In genomic region chr10:72812798-72813430, GRCh38 we compare ENCODE assay signal across 14 cellular contexts.
DNase-seq lines count a peak whose midpoint lies in the region; ATAC-seq and TF ChIP-seq lines count a peak whose summit lies in the region.
"Had no signal": no experiment of that assay in that cellular context is flagged by ENCODE, and none has a peak within 500 bp of the region (broad histone marks: within the 10 kb centered on the region; RNA-seq: fewer than 3 reads in every experiment).

No MANE protein-coding gene starts in this region.

- H3K36me3 Mint-ChIP-seq in activated CD4-positive, alpha-beta T cell treated with anti-CD3 and anti-CD28 coated beads, Interleukin-2, amount 10 ng/mL, durations not matched to agents 24 days and 14 days (ENCODE audit: low read depth), result no peaks in the 10 kb centered on the region

- dilution Hi-C loops in IMR-90 (cut with HindIII; ENCODE audit: low sequenced_read_pairs, unreplicated experiment), result no loop called here

- H2AK5ac ChIP-seq in IMR-90 (ENCODE audit: low read depth, low read length), result peak overlapping the region; percentile 10; the same call in 1 of the 2 replicates

- peak overlapping the region; percentile 71 for H2BK5ac ChIP-seq in IMR-90 (ENCODE audit: low read depth, low read length, poor library complexity, severe bottlenecking)

- H3K27ac ChIP-seq in IMR-90 (ENCODE audit: insufficient read depth, low read length) (no peak overlapping the region), brain microvascular endothelial cell (peak overlapping the region; percentile 25)
- H3K27ac ChIP-seq: BLaER1 treated with 17β-estradiol and CSF1 and Interleukin-3, amounts not matched to agents 10 nM and 100 nM; upper lobe of left lung had no signal

- peaks cover 4% of the 10 kb centered on the region for H3K9me3 Mint-ChIP-seq in activated CD4-positive, alpha-beta T cell treated with anti-CD3 and anti-CD28 coated beads, Interleukin-2, amount 10 ng/mL, durations not matched to agents 24 days and 14 days

- no TSS peak for BruUV-seq in IMR-90 (replicated peaks; lab: Mats Ljungman, UMichigan)

- no peaks in the 10 kb centered on the region for H3K27me3 ChIP-seq in IMR-90 (ENCODE audit: control insufficient read depth, insufficient read depth, low read length)
- no peaks in the 10 kb centered on the region for H3K27me3 ChIP-seq in brain microvascular endothelial cell (replicated peaks)
- H3K27me3 ChIP-seq: BLaER1 treated with 17β-estradiol and CSF1 and Interleukin-3, amounts not matched to agents 10 nM and 100 nM; upper lobe of left lung had no signal

- H4K8ac ChIP-seq in IMR-90 (ENCODE audit: low read depth in 2 of 2, low read length in 2 of 2), result no peak overlapping the region

- peak overlapping the region; percentile 39; the same call in 1 of the 2 replicates for H3K4ac ChIP-seq in IMR-90 (ENCODE audit: low read depth, low read length)

- H2AK9ac ChIP-seq in IMR-90 (replicated peaks; ENCODE audit: low read depth, low read length, poor library complexity), result no peak overlapping the region

- 0 out of 2 replicates have a peak, but pooled peaks cover 3% of the 10 kb centered on the region for H3K9me1 ChIP-seq in IMR-90 (ENCODE audit: insufficient read depth, low read length)

- H3K4me1 ChIP-seq in IMR-90 (ENCODE audit: control insufficient read depth, insufficient read depth, low read length), result peaks cover 2% of the 10 kb centered on the region; the same call in 1 of the 2 replicates

- ATAC-seq in IMR-90 (ENCODE audit: low read depth), result peak; percentile 87
- no peak for ATAC-seq in activated CD4-positive, CD25-positive, alpha-beta regulatory T cell treated with anti-CD3 and anti-CD28 coated beads, Interleukin-2, amount 50 U/mL, for 24 hours
- ATAC-seq: HepG2, sciatic nerve had no signal

- H3K9ac ChIP-seq in IMR-90 (ENCODE audit: low read depth, low read length), result no peak overlapping the region
- H3K9ac ChIP-seq: BLaER1 treated with 17β-estradiol and CSF1 and Interleukin-3, amounts not matched to agents 10 nM and 100 nM had no signal

- peak overlapping the region; percentile 64; the same call in 1 of the 2 replicates for H2BK20ac ChIP-seq in IMR-90 (ENCODE audit: low read depth, low read length)

- no CpG with 5 or more reads among the region's 4 CpGs for WGBS in IMR-90 (ENCODE audit: extremely low coverage in 2 of 2, insufficient read length in 1 of 2), 2 experiments

- no peak overlapping the region for H4K5ac ChIP-seq in IMR-90 (ENCODE audit: low read depth, low read length)

- H3K9me3 ChIP-seq in IMR-90 (ENCODE audit: control insufficient read depth, insufficient read depth, low read length), result no peaks in the 10 kb centered on the region
- H3K9me3 ChIP-seq: upper lobe of left lung had no signal

- no peak for TF ChIP-seq CTCF in IMR-90 (conservative IDR thresholded peaks at IDR 0.05; ENCODE audit: low read depth, low read length)
- no peak for TF ChIP-seq CTCF in brain microvascular endothelial cell (IDR thresholded peaks at IDR 0.05; ENCODE audit: low read depth, low read length, missing control alignments)

- no peaks in the 10 kb centered on the region for H3K4me1 Mint-ChIP-seq in activated CD4-positive, alpha-beta T cell treated with anti-CD3 and anti-CD28 coated beads, Interleukin-2, amount 10 ng/mL, durations not matched to agents 24 days and 14 days

- POLR2A ChIA-PET in IMR-90 (lab: Charles Lee; ENCODE audit: unreplicated experiment), result interaction anchor here (0.6 to 1.0 kb wide), 3 partner anchors 29 to 125 kb away, joined by 3 to 6 read pairs (median 5); no protein-coding TSS in a partner anchor

- peak overlapping the region; percentile 73 for H3K4me2 ChIP-seq in IMR-90 (ENCODE audit: low read depth, low read length)

- H4K91ac ChIP-seq in IMR-90 (ENCODE audit: insufficient read depth, low read depth, low read length), result no peak overlapping the region

- no peak for TF ChIP-seq POLR2A in IMR-90 (IDR thresholded peaks at IDR 0.05; ENCODE audit: low read depth, low read length)

- no peak for TF ChIP-seq RAD21 in IMR-90 (IDR thresholded peaks at IDR 0.05; ENCODE audit: low read length)

- H3K27ac Mint-ChIP-seq in activated CD4-positive, alpha-beta T cell treated with anti-CD3 and anti-CD28 coated beads, Interleukin-2, amount 10 ng/mL, durations not matched to agents 24 days and 14 days, result no peak overlapping the region
- H3K27ac Mint-ChIP-seq: activated naive CD8-positive, alpha-beta T cell had no signal

- no peak overlapping the region for H3K23ac ChIP-seq in IMR-90 (ENCODE audit: low read depth, low read length)

- peaks cover 21 to 37% of the 10 kb centered on the region in 2 experiments; a peak in 3 of 4 replicates for H3K79me1 ChIP-seq in IMR-90 (ENCODE audit: low read depth in 1 of 2, low read length in 2 of 2)

- H2BK15ac ChIP-seq in IMR-90 (ENCODE audit: low read depth, low read length), result no peak overlapping the region; the same call in 2 of the 3 replicates

- peaks cover 1% of the 10 kb centered on the region for H3K27me3 Mint-ChIP-seq in activated CD4-positive, alpha-beta T cell treated with anti-CD3 and anti-CD28 coated beads, Interleukin-2, amount 10 ng/mL, durations not matched to agents 24 days and 14 days
- H3K27me3 Mint-ChIP-seq: activated naive CD8-positive, alpha-beta T cell had no signal

- H2AFZ ChIP-seq in IMR-90 (replicated peaks; ENCODE audit: low read length, poor library complexity), result no peak overlapping the region

- H3K4me3 Mint-ChIP-seq in activated CD4-positive, alpha-beta T cell treated with anti-CD3 and anti-CD28 coated beads, Interleukin-2, amount 10 ng/mL, durations not matched to agents 24 days and 14 days, result no peak overlapping the region
- H3K4me3 Mint-ChIP-seq: activated naive CD8-positive, alpha-beta T cell had no signal

- intact Hi-C loops in IMR-90 (cut with micrococcal nuclease), result no loop called here
- intact Hi-C loops in posterior vena cava (cut with DNase I), result no loop called here
- intact Hi-C loops in activated CD4-positive, alpha-beta T cell treated with anti-CD3 and anti-CD28 coated beads, Interleukin-2, amount 10 ng/mL, durations not matched to agents 24 days and 14 days (cut with micrococcal nuclease), result no loop called here

- H3K18ac ChIP-seq in IMR-90 (ENCODE audit: low read depth, low read length), result peak overlapping the region; percentile 11; the same call in 1 of the 2 replicates

- H3K4me3 ChIP-seq in IMR-90 (ENCODE audit: insufficient read depth, low read depth, low read length) (no peak overlapping the region), brain microvascular endothelial cell (ENCODE audit: low read depth, low read length) (no peak overlapping the region)
- H3K4me3 ChIP-seq: BLaER1 treated with 17β-estradiol and CSF1 and Interleukin-3, amounts not matched to agents 10 nM and 100 nM; upper lobe of left lung had no signal

- 0 out of 2 replicates have a peak overlapping the region, but pooled peaks have one; percentile 6 for H2BK120ac ChIP-seq in IMR-90 (ENCODE audit: low read depth, low read length)

- in situ Hi-C loops in IMR-90 (cut with MboI; ENCODE audit: low sequenced_read_pairs), result no loop called here
- in situ Hi-C loops in brain microvascular endothelial cell (cut with HindIII; ENCODE audit: low pct_ligation_motif_present, low sequenced_read_pairs), result no loop called here

- CTCF ChIA-PET in IMR-90 (lab: Yijun Ruan, JAX), result interaction anchor here (0.5 to 0.6 kb wide), 2 partner anchors 278 to 312 kb away, joined by 3 read pairs; no protein-coding TSS in a partner anchor

- 0 out of 2 replicates have a peak, but pooled peaks cover 2% of the 10 kb centered on the region for H3K36me3 ChIP-seq in IMR-90 (ENCODE audit: control insufficient read depth, insufficient read depth, low read length)
- H3K36me3 ChIP-seq in brain microvascular endothelial cell (replicated peaks), result no peaks in the 10 kb centered on the region
- H3K36me3 ChIP-seq: upper lobe of left lung had no signal

- H3K56ac ChIP-seq in IMR-90 (ENCODE audit: extremely low read depth, insufficient read depth, low read length), result no peak overlapping the region

- H3K14ac ChIP-seq in IMR-90 (replicated peaks; ENCODE audit: low read depth, low read length), result no peak overlapping the region; the same call in 1 of the 2 replicates

- peak; percentile 73 for DNase-seq in AG08395 (ENCODE audit: low spot score)
- peak; percentile 74 for DNase-seq in IMR-90
- peak; percentile 49 for DNase-seq in brain microvascular endothelial cell
- DNase-seq in kidney glomerular epithelial cell (lab: John Stamatoyannopoulos, UW), result peak; percentile 62
- DNase-seq in DMS53 treated with DMSO at 0.1 percent for 48 hours (lab: John Stamatoyannopoulos, UW; ENCODE audit: unreplicated experiment), result no peak
- no peak for DNase-seq in posterior vena cava (ENCODE audit: low spot score)
- DNase-seq in activated CD4-positive, alpha-beta T cell treated with anti-CD3 and anti-CD28 coated beads, Interleukin-2, amount 10 ng/mL, durations not matched to agents 24 days and 14 days, result no peak
- DNase-seq: T-helper 9 cell, upper lobe of left lung had no signal

- H4K20me1 ChIP-seq in IMR-90 (ENCODE audit: insufficient read depth, low read length), result 0 out of 2 replicates have a peak, but pooled peaks cover 6% of the 10 kb centered on the region
- H4K20me1 ChIP-seq: BLaER1 treated with 17β-estradiol and CSF1 and Interleukin-3, amounts not matched to agents 10 nM and 100 nM had no signal

TF ChIP-seq in IMR-90, 13 proteins besides CTCF, POLR2A, EP300 and RAD21:
- TF ChIP-seq RFX5 (IDR thresholded peaks at IDR 0.05; ENCODE audit: low read depth, low read length), result no peak
- TF ChIP-seq FOS (IDR thresholded peaks at IDR 0.05; ENCODE audit: low read depth, low read length), result peak; percentile 25; the same call in 1 of the 2 replicates

Comparison
In these comparisons a context has a peak if more than half of its experiments do, and no peak if none do; other contexts are left out.
1. DNase-seq: peak in AG08395 (single experiment), IMR-90 (single experiment), brain microvascular endothelial cell (single experiment) and kidney glomerular epithelial cell (single experiment); none in DMS53 treated with DMSO at 0.1 percent for 48 hours (single experiment), posterior vena cava (single experiment) and activated CD4-positive, alpha-beta T cell treated with anti-CD3 and anti-CD28 coated beads, Interleukin-2, amount 10 ng/mL, durations not matched to agents 24 days and 14 days (single experiment).